In the genomic region with DNA sequence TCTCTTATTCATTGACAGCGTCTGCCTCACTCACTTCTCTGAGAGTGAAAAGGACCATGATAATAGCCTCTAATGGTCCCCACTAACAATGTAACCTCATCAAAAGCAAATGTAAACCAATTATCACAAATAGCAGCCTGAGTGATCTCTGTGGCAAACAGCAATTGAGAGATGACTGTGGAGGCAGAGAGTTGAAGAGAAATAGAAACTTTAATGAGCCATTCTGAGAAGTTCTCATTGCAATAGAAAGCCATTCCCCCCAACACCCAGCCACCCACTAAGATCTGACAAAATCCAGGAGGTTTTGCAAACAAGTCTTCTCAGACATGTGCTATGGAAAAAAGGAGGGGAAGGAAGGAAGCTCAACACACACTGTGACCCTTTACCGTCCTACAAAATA, we compare ENCODE assay signal across 1 cellular context.
TF ChIP-seq lines count a peak whose summit lies in the region.

No MANE protein-coding gene starts in this region.

TF ChIP-seq in GM12878, 131 proteins besides CTCF, POLR2A, EP300 and RAD21 (continued from another document):
- TF ChIP-seq PML (IDR thresholded peaks at IDR 0.05; ENCODE audit: low read length) (no peak), ZBTB4 (CRISPR knock-in tag; IDR thresholded peaks at IDR 0.05) (no peak), RELB (IDR thresholded peaks at IDR 0.05; ENCODE audit: low read depth) (peak; percentile 36; the same call in 1 of the 2 replicates), BMI1 (IDR thresholded peaks at IDR 0.05; ENCODE audit: borderline replicate concordance) (peak; percentile 35; the same call in 1 of the 2 replicates), ATF3 (IDR thresholded peaks at IDR 0.05; ENCODE audit: borderline replicate concordance, extremely low read depth, low read depth, low read length) (no peak), PAX5 (IDR thresholded peaks at IDR 0.05; ENCODE audit: borderline replicate concordance, low read depth, low read length) (0 out of 2 replicates have a peak, but pooled peaks have one; percentile 8), CBFB (IDR thresholded peaks at IDR 0.05; ENCODE audit: low read depth) (no peak), MYB (IDR thresholded peaks at IDR 0.05; ENCODE audit: borderline replicate concordance, low read depth, low read length) (no peak), ZNF217 (IDR thresholded peaks at IDR 0.05) (peak; percentile 71; the same call in 1 of the 2 replicates), NR2C1 (IDR thresholded peaks at IDR 0.05) (no peak), CEBPB (IDR thresholded peaks at IDR 0.05; ENCODE audit: borderline replicate concordance in 1 of 2, low read depth in 2 of 2, low read length in 2 of 2) (no peak), RELA (IDR thresholded peaks at IDR 0.05; ENCODE audit: borderline replicate concordance, partially characterized antibody) (no peak), SMARCA5 (IDR thresholded peaks at IDR 0.05) (no peak), EGR1 (IDR thresholded peaks at IDR 0.05; ENCODE audit: borderline replicate concordance in 1 of 2, low read depth in 2 of 2, low read length in 2 of 2) (no peak), MTA3 (IDR thresholded peaks at IDR 0.05; ENCODE audit: borderline replicate concordance, low read length) (no peak), SREBF2 (IDR thresholded peaks at IDR 0.05; ENCODE audit: low read length) (no peak), MEF2B (IDR thresholded peaks at IDR 0.05; ENCODE audit: partially characterized antibody, poor library complexity, severe bottlenecking) (peak; percentile 71), RBBP5 (conservative IDR thresholded peaks at IDR 0.05) (no peak), CREM (IDR thresholded peaks at IDR 0.05; ENCODE audit: low read depth) (no peak), HDGF (IDR thresholded peaks at IDR 0.05) (no peak), ZNF207 (IDR thresholded peaks at IDR 0.05; ENCODE audit: borderline replicate concordance) (no peak)
- TF ChIP-seq, protein P1, sequence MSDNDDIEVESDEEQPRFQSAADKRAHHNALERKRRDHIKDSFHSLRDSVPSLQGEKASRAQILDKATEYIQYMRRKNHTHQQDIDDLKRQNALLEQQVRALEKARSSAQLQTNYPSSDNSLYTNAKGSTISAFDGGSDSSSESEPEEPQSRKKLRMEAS (IDR thresholded peaks at IDR 0.05; ENCODE audit: low read depth, low read length), result no peak
- TF ChIP-seq, protein P2, sequence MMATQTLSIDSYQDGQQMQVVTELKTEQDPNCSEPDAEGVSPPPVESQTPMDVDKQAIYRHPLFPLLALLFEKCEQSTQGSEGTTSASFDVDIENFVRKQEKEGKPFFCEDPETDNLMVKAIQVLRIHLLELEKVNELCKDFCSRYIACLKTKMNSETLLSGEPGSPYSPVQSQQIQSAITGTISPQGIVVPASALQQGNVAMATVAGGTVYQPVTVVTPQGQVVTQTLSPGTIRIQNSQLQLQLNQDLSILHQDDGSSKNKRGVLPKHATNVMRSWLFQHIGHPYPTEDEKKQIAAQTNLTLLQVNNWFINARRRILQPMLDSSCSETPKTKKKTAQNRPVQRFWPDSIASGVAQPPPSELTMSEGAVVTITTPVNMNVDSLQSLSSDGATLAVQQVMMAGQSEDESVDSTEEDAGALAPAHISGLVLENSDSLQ (IDR thresholded peaks at IDR 0.05), result 0 out of 2 replicates have a peak, but pooled peaks have one; percentile 24
